Comparison of ENCODE assay signal across 20 cellular contexts in genomic region chr15:95712785-95713184, GRCh38.
DNase-seq lines count a peak whose midpoint lies in the region; ATAC-seq, FAIRE-seq and TF ChIP-seq lines count a peak whose summit lies in the region.
"Had no signal": no experiment of that assay in that cellular context is flagged by ENCODE, and none has a peak within 500 bp of the region (broad histone marks: within the 10 kb centered on the region; RNA-seq: fewer than 3 reads in every experiment).

No MANE protein-coding gene starts in this region.

- no peaks in the 10 kb centered on the region for H3K79me2 ChIP-seq in mammary epithelial cell (ENCODE audit: insufficient read depth, low read length)
- H3K79me2 ChIP-seq in astrocyte (ENCODE audit: insufficient read depth, low read length), result no peaks in the 10 kb centered on the region

- H3K27ac ChIP-seq in mammary epithelial cell (ENCODE audit: insufficient read depth, low read depth, low read length) (no peak overlapping the region), astrocyte (ENCODE audit: low read depth, low read length) (no peak overlapping the region)
- H3K27ac ChIP-seq: 22Rv1, SJCRH30 had no signal

- H3K9me3 Mint-ChIP-seq in MCF 10A (ENCODE audit: unreplicated experiment) (no peaks in the 10 kb centered on the region), astrocyte (ENCODE audit: unreplicated experiment) (peaks cover 3% of the 10 kb centered on the region)

- no peak overlapping the region for H3K9ac ChIP-seq in mammary epithelial cell (ENCODE audit: insufficient read depth, low read length)
- H3K9ac ChIP-seq in astrocyte (ENCODE audit: low read length), result no peak overlapping the region

- H3K4me1 ChIP-seq in mammary epithelial cell (ENCODE audit: insufficient read depth, low read length), result no peaks in the 10 kb centered on the region
- no peaks in the 10 kb centered on the region for H3K4me1 ChIP-seq in astrocyte (ENCODE audit: insufficient read depth, low read length)

- H3K27me3 ChIP-seq in mammary epithelial cell (ENCODE audit: insufficient read depth, low read length), result no peaks in the 10 kb centered on the region
- H3K27me3 ChIP-seq in astrocyte (ENCODE audit: insufficient read depth, low read length), result no peaks in the 10 kb centered on the region
- H3K27me3 ChIP-seq: SJCRH30 had no signal

- CTCF ChIA-PET in mammary epithelial cell (lab: Charles Lee; ENCODE audit: low non-redundant PET), result no interaction called here
- CTCF ChIA-PET in MCF 10A (lab: Yijun Ruan, JAX), result no interaction called here
- CTCF ChIA-PET in HEK293T (lab: Yijun Ruan, JAX), result no interaction called here

- H3K36me3 Mint-ChIP-seq in MCF 10A (ENCODE audit: insufficient read depth, unreplicated experiment) (no peaks in the 10 kb centered on the region), astrocyte (ENCODE audit: low read depth, unreplicated experiment) (no peaks in the 10 kb centered on the region)

- H3K4me1 Mint-ChIP-seq in MCF 10A (ENCODE audit: insufficient read depth, unreplicated experiment) (no peaks in the 10 kb centered on the region), astrocyte (ENCODE audit: low read depth, unreplicated experiment) (peaks cover 18% of the 10 kb centered on the region)

- H3K36me3 ChIP-seq in mammary epithelial cell (ENCODE audit: insufficient read depth, low read length) (no peaks in the 10 kb centered on the region), astrocyte (ENCODE audit: insufficient read depth, low read length) (no peaks in the 10 kb centered on the region)
- H3K36me3 ChIP-seq: SJCRH30 had no signal

- no TSS peak for BruUV-seq in mammary epithelial cell (replicated peaks; lab: Mats Ljungman, UMichigan)
- no TSS peak for BruUV-seq in MCF 10A (replicated peaks; lab: Mats Ljungman, UMichigan)

- H4K20me1 ChIP-seq in mammary epithelial cell (ENCODE audit: insufficient read depth, low read length) (no peaks in the 10 kb centered on the region), astrocyte (ENCODE audit: insufficient read depth, low read length) (no peaks in the 10 kb centered on the region)

- POLR2A ChIA-PET in MCF 10A (lab: Yijun Ruan, JAX) (no interaction called here), HEK293T (lab: Yijun Ruan, JAX) (no interaction called here)

- H3K9me3 ChIP-seq in mammary epithelial cell (replicated peaks; ENCODE audit: insufficient read depth, low read length) (no peaks in the 10 kb centered on the region), astrocyte (ENCODE audit: insufficient read depth, low read depth, low read length) (no peaks in the 10 kb centered on the region)
- H3K9me3 ChIP-seq: SJCRH30 had no signal

- H3K4me3 ChIP-seq in mammary epithelial cell (replicated peaks in 1 of 3; ENCODE audit: insufficient read depth in 1 of 3, low read depth in 2 of 3, low read length in 3 of 3) (no peak overlapping the region), astrocyte (ENCODE audit: insufficient read depth, low read depth, low read length) (no peak overlapping the region), foreskin fibroblast (ENCODE audit: low read depth in 1 of 2, low read length in 2 of 2) (no peak overlapping the region)
- H3K4me3 ChIP-seq: SJCRH30 had no signal

- H3K27me3 Mint-ChIP-seq in MCF 10A (ENCODE audit: insufficient read depth, unreplicated experiment) (no peaks in the 10 kb centered on the region), astrocyte (ENCODE audit: low read depth, unreplicated experiment) (no peaks in the 10 kb centered on the region)

- H3K4me2 ChIP-seq in mammary epithelial cell (ENCODE audit: insufficient read depth, low read depth, low read length) (no peak overlapping the region), astrocyte (ENCODE audit: low read length) (no peak overlapping the region)

- H3K27ac Mint-ChIP-seq in MCF 10A (ENCODE audit: low read depth, unreplicated experiment) (no peak overlapping the region), astrocyte (ENCODE audit: unreplicated experiment) (no peak overlapping the region)

- H3K4me3 Mint-ChIP-seq in MCF 10A (ENCODE audit: unreplicated experiment) (no peak overlapping the region), astrocyte (ENCODE audit: unreplicated experiment) (no peak overlapping the region)

- FAIRE-seq in astrocyte (lab: Jason Lieb, UNC), result no peak
- FAIRE-seq: H1 had no signal

- dilution Hi-C loops in mammary epithelial cell (cut with HindIII; ENCODE audit: low sequenced_read_pairs), result no loop called here

- intact Hi-C loops in mammary epithelial cell (cut with micrococcal nuclease) (no loop called here), MCF 10A (cut with micrococcal nuclease) (no loop called here), Right ventricle myocardium superior (cut with DNase I) (no loop called here)

- in situ Hi-C loops in mammary epithelial cell (cut with MboI; ENCODE audit: low sequenced_read_pairs in 2 of 2), result no loop called here

- 20% methylated on average over 1 of the region's 1 CpG for WGBS in mammary epithelial cell (ENCODE audit: low coverage, missing lambda C conversion rate)

- no peak overlapping the region for H2AFZ ChIP-seq in mammary epithelial cell (ENCODE audit: low read depth, low read length)
- H2AFZ ChIP-seq in astrocyte (ENCODE audit: low read depth, low read length), result no peak overlapping the region

- ATAC-seq in Right ventricle myocardium superior (ENCODE audit: poor library complexity), result no peak

- DNase-seq in mammary epithelial cell (peak; percentile 17), MCF 10A (ENCODE audit: unreplicated experiment) (no peak), astrocyte (ENCODE audit: low read depth) (peak; percentile 45), foreskin fibroblast (peak; percentile 34 to 60), HUDEP-2 (lab: John Stamatoyannopoulos, UW; ENCODE audit: unreplicated experiment in 76 of 76) (no peak), NCI-H2227 treated with DMSO at 0.1 percent for 48 hours (lab: John Stamatoyannopoulos, UW) (no peak), HEK293T (ENCODE audit: extremely low spot score) (no peak), Right ventricle myocardium superior (no peak)
- DNase-seq: DMS 273 treated with DMSO at 0.1 percent for 48 hours, DND-41, GF-D8, MM.1S, NCI-H1092 treated with DMSO at 0.1 percent for 48 hours, NCI-H1694, NCI-H2081 treated with DMSO at 0.1 percent for 48 hours, NCI-H510A treated with DMSO at 0.1 percent for 48 hours, RPMI8226, SJCRH30 had no signal

- TF ChIP-seq CTCF in mammary epithelial cell (conservative IDR thresholded peaks at IDR 0.05 in 1 of 2, IDR thresholded peaks at IDR 0.05 in 1 of 2; ENCODE audit: extremely low read depth in 1 of 2, insufficient read depth in 1 of 2, low read depth in 1 of 2, low read length in 2 of 2), result no peak
- TF ChIP-seq CTCF in MCF 10A (IDR thresholded peaks at IDR 0.05; ENCODE audit: unreplicated experiment), result no peak
- TF ChIP-seq CTCF in astrocyte (IDR thresholded peaks at IDR 0.05; ENCODE audit: insufficient read depth, low read depth, low read length), result no peak
- TF ChIP-seq CTCF in foreskin fibroblast (IDR thresholded peaks at IDR 0.05; ENCODE audit: low read depth, low read length), result no peak

TF ChIP-seq in HEK293T, 16 proteins besides CTCF, POLR2A, EP300 and RAD21:
- TF ChIP-seq TARDBP (IDR thresholded peaks at IDR 0.05) (no peak), ELF4 (IDR thresholded peaks at IDR 0.05) (no peak), PKNOX1 (IDR thresholded peaks at IDR 0.05) (no peak), SP1 (IDR thresholded peaks at IDR 0.05) (no peak), L3MBTL2 (conservative IDR thresholded peaks at IDR 0.05) (no peak), CTBP1 (IDR thresholded peaks at IDR 0.05; ENCODE audit: borderline replicate concordance) (no peak), FOXK2 (IDR thresholded peaks at IDR 0.05) (no peak), SUZ12 (IDR thresholded peaks at IDR 0.05) (no peak), BHLHE40 (IDR thresholded peaks at IDR 0.05; ENCODE audit: borderline replicate concordance) (no peak), ARNT (IDR thresholded peaks at IDR 0.05) (no peak), LEF1 (IDR thresholded peaks at IDR 0.05; ENCODE audit: borderline replicate concordance) (no peak), HDGF (IDR thresholded peaks at IDR 0.05; ENCODE audit: borderline replicate concordance) (no peak), NFRKB (IDR thresholded peaks at IDR 0.05) (no peak)

Comparison
In these comparisons a context has a peak if more than half of its experiments do, and no peak if none do; other contexts are left out.
1. DNase-seq: peak in mammary epithelial cell (single experiment), astrocyte (single experiment) and foreskin fibroblast (2 of 2); none in MCF 10A (single experiment), HUDEP-2 (0 of 76), NCI-H2227 treated with DMSO at 0.1 percent for 48 hours (single experiment), HEK293T (single experiment) and Right ventricle myocardium superior (single experiment).